8 cellular contexts compared by ENCODE assay signal in the genomic region with DNA sequence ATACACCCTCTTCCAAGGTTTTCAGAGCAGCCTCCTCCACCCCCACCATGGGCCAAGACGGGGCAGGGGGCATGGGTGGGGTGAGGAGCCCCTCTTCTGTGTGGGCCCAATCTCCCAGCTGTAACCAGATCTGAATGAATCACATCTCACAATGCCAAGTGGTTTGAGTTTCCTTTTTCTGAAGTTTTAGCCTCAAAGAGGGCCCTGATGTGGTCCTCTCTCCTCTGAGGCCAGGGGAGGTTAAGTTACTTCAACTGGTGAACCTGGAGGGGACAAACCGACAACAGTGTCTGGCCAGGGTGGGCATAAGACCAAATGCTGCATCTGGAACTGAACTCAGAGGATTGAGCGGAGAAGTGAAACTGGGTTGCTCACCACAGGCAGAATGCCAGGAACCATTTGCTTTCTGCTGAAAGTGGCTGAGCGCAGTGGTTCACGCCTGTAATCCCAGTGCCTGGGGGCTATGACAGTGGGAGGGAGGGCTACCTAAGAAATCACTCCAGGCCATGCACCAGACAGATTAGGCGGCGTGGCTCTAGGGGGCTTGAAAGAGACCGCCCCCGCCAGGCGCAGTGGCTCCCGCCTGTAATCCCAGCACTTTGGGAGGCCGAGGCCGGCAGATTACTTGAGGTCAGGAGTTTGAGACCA. TPM values are rescaled to one million over a fixed set of nuclear protein-coding genes. Genes with fewer than 3 reads are reported as not detected.
DNase-seq lines count a peak whose midpoint lies in the region; ATAC-seq and TF ChIP-seq lines count a peak whose summit lies in the region.

No MANE protein-coding gene starts in this region.

- no peak for TF ChIP-seq EP300 in transverse colon (IDR thresholded peaks at IDR 0.05; ENCODE audit: low read depth)

- H3K27me3 ChIP-seq in BLaER1 treated with 17β-estradiol and CSF1 and Interleukin-3, amounts not matched to agents 10 nM and 100 nM = no peaks in the 10 kb centered on the region
- H3K27me3 ChIP-seq in lower lobe of right lung (ENCODE audit: low read depth) (peaks cover 5% of the 10 kb centered on the region), transverse colon (peaks cover 10% of the 10 kb centered on the region), endodermal cell (ENCODE audit: control insufficient read depth, insufficient read depth, low read length, poor library complexity, severe bottlenecking) (peaks cover 13% of the 10 kb centered on the region)

- peak overlapping the region; percentile 59 to 88 (median 82) for H3K4me2 ChIP-seq in BLaER1 treated with 17β-estradiol and CSF1 and Interleukin-3, amounts not matched to agents 10 nM and 100 nM

- peaks cover 4% of the 10 kb centered on the region for H3K9me3 Mint-ChIP-seq in endodermal cell

- DNase-seq in NB4 (ENCODE audit: low read depth) = peak; percentile 49
- peak; percentile 79 for DNase-seq in astrocyte of the hippocampus (ENCODE audit: low read depth, low spot score)
- DNase-seq in lower lobe of right lung = peak; percentile 47
- DNase-seq in transverse colon = peak; percentile 51
- DNase-seq in foreskin melanocyte = no peak
- DNase-seq in endodermal cell = no peak
- DNase-seq in NCI-H1048 (lab: John Stamatoyannopoulos, UW) = no peak

- peaks cover 54% of the 10 kb centered on the region for H3K27me3 Mint-ChIP-seq in endodermal cell (ENCODE audit: insufficient read depth)

- in situ Hi-C loops in transverse colon (cut with MboI; ENCODE audit: low pct_ligation_motif_present in 1 of 4, low pct_unique_long_range_greater_than_20kb in 1 of 4, low sequenced_read_pairs in 3 of 4) = no loop called here

- no peak overlapping the region for H3K4me3 Mint-ChIP-seq in endodermal cell

- peaks cover 9 to 18% (median 14%) of the 10 kb centered on the region in 11 experiments; a peak in 20 of 22 replicates for H3K9me3 ChIP-seq in BLaER1 treated with 17β-estradiol and CSF1 and Interleukin-3, amounts not matched to agents 10 nM and 100 nM (replicated peaks in 1 of 11)
- H3K9me3 ChIP-seq in lower lobe of right lung = peaks cover 6% of the 10 kb centered on the region
- no peaks in the 10 kb centered on the region for H3K9me3 ChIP-seq in transverse colon
- peaks cover 5% of the 10 kb centered on the region for H3K9me3 ChIP-seq in endodermal cell (ENCODE audit: control insufficient read depth, low read length)

- intact Hi-C loops in lower lobe of right lung (cut with DNase I) = no loop called here
- intact Hi-C loops in transverse colon (cut with DNase I; ENCODE audit: low total_unique reads) = no loop called here

- peaks cover 5% of the 10 kb centered on the region for H3K4me1 Mint-ChIP-seq in endodermal cell

- H3K36me3 ChIP-seq in BLaER1 treated with 17β-estradiol and CSF1 and Interleukin-3, amounts not matched to agents 10 nM and 100 nM = no peaks in the 10 kb centered on the region
- H3K36me3 ChIP-seq in lower lobe of right lung (no peaks in the 10 kb centered on the region), transverse colon (no peaks in the 10 kb centered on the region), endodermal cell (ENCODE audit: control insufficient read depth, insufficient read depth, low read length) (no peaks in the 10 kb centered on the region)

- H3K4me3 ChIP-seq in BLaER1 treated with 17β-estradiol and CSF1 and Interleukin-3, amounts not matched to agents 10 nM and 100 nM = peak overlapping the region in 8 of 10 experiments; percentile 1 to 47 (median 26); a peak in 10 of 20 replicates
- H3K4me3 ChIP-seq in NB4 (ENCODE audit: low read depth, low read length) = no peak overlapping the region
- peak overlapping the region; percentile 45 for H3K4me3 ChIP-seq in lower lobe of right lung
- peak overlapping the region in 3 of 4 donors; percentile 3 to 36 (median 13) for H3K4me3 ChIP-seq in transverse colon
- H3K4me3 ChIP-seq in endodermal cell (ENCODE audit: low read length) = no peak overlapping the region

- no peaks in the 10 kb centered on the region for H4K20me1 ChIP-seq in BLaER1 treated with 17β-estradiol and CSF1 and Interleukin-3, amounts not matched to agents 10 nM and 100 nM

- no peak for TF ChIP-seq CTCF in NB4 (IDR thresholded peaks at IDR 0.05; ENCODE audit: low read depth, low read length)
- no peak for TF ChIP-seq CTCF in lower lobe of right lung (IDR thresholded peaks at IDR 0.05)
- TF ChIP-seq CTCF in transverse colon (IDR thresholded peaks at IDR 0.05) = no peak
- no peak for TF ChIP-seq CTCF in endodermal cell (conservative IDR thresholded peaks at IDR 0.05)

- H3K9ac ChIP-seq in BLaER1 treated with 17β-estradiol and CSF1 and Interleukin-3, amounts not matched to agents 10 nM and 100 nM = peak overlapping the region; percentile 64 to 75 (median 72)
- no peak overlapping the region for H3K9ac ChIP-seq in endodermal cell (ENCODE audit: extremely low read depth, low read length, poor library complexity, severe bottlenecking)

- no peak for TF ChIP-seq POLR2A in NB4 (IDR thresholded peaks at IDR 0.05; ENCODE audit: extremely low read depth, insufficient read length)
- no peak for TF ChIP-seq POLR2A in transverse colon (IDR thresholded peaks at IDR 0.05)

- 72% methylated on average over 13 of the region's 13 CpGs; no CpG with 5 or more reads in 1 of the 2 donors for WGBS in transverse colon (ENCODE audit: low coverage in 1 of 2), 2 donors
- 90 to 100% methylated on average over 5 to 13 of the region's 13 CpGs for WGBS in endodermal cell (ENCODE audit: insufficient coverage in 1 of 2, insufficient read length in 1 of 2), 2 experiments

- ATAC-seq in lower lobe of right lung = peak; percentile 64 to 66

- peaks cover 21 to 55% (median 38%) of the 10 kb centered on the region in 10 experiments for H3K4me1 ChIP-seq in BLaER1 treated with 17β-estradiol and CSF1 and Interleukin-3, amounts not matched to agents 10 nM and 100 nM
- H3K4me1 ChIP-seq in lower lobe of right lung (peaks cover 24% of the 10 kb centered on the region), transverse colon (peaks cover 3 to 27% (median 22%) of the 10 kb centered on the region in 4 donors), endodermal cell (ENCODE audit: control insufficient read depth, insufficient read depth, low read length) (no peaks in the 10 kb centered on the region)

- no peaks in the 10 kb centered on the region for H3K36me3 Mint-ChIP-seq in endodermal cell (ENCODE audit: low read depth)

- H3K27ac Mint-ChIP-seq in endodermal cell = no peak overlapping the region

- H3K27ac ChIP-seq in BLaER1 treated with 17β-estradiol and CSF1 and Interleukin-3, amounts not matched to agents 10 nM and 100 nM = peak overlapping the region; percentile 72 to 92 (median 85)
- peak overlapping the region; percentile 92 for H3K27ac ChIP-seq in lower lobe of right lung
- peak overlapping the region; percentile 79 to 89 (median 84) for H3K27ac ChIP-seq in transverse colon
- no peak overlapping the region for H3K27ac ChIP-seq in endodermal cell (ENCODE audit: low read depth, low read length)

RNA-seq across cellular contexts. Expression of gene IRGC, which starts 15.4 kb away (rescaled TPM):
- total RNA-seq in lower lobe of right lung = not detected
- not detected for total RNA-seq in transverse colon
- not detected for total RNA-seq in endodermal cell
- polyA plus RNA-seq in endodermal cell (2013, experiment 1 of 2) = not detected
- not detected for polyA plus RNA-seq in endodermal cell (2013, experiment 2 of 2)

RNA-seq across cellular contexts. Expression of gene PLAUR, which starts 30.5 kb away (rescaled TPM):
- total RNA-seq in lower lobe of right lung (96.2 TPM), transverse colon (10 to 100 TPM; 12.1 to 76.2 (median 54.7) TPM), endodermal cell (10 to 100 TPM; 14.7 to 21.5 TPM)
- polyA plus RNA-seq in endodermal cell (2013, experiment 1 of 2) = 20.1 TPM
- 17.1 TPM for polyA plus RNA-seq in endodermal cell (2013, experiment 2 of 2)

RNA-seq across cellular contexts. Expression of gene SMG9, which starts 54.3 kb away (rescaled TPM):
- total RNA-seq in lower lobe of right lung (47.3 TPM), transverse colon (10 to 100 TPM in 3 of 4 donors, 1 to 10 TPM in 1; 4.1 to 68.7 (median 13.8) TPM), endodermal cell (10 to 100 TPM; 44.6 to 53.8 TPM)
- polyA plus RNA-seq in endodermal cell (2013, experiment 1 of 2) = 43.1 TPM
- 38.6 TPM for polyA plus RNA-seq in endodermal cell (2013, experiment 2 of 2)

Comparison
In these comparisons a context has a peak if more than half of its experiments do, and no peak if none do; other contexts are left out.
1. H3K4me3 ChIP-seq: peak in BLaER1 treated with 17β-estradiol and CSF1 and Interleukin-3, amounts not matched to agents 10 nM and 100 nM (8 of 10), lower lobe of right lung (single experiment) and transverse colon (3 of 4); none in NB4 (single experiment) and endodermal cell (single experiment).
2. DNase-seq: peak in NB4 (single experiment), astrocyte of the hippocampus (single experiment), lower lobe of right lung (single experiment) and transverse colon (single experiment); none in foreskin melanocyte (single experiment), endodermal cell (single experiment) and NCI-H1048 (single experiment).